In the genomic region with DNA sequence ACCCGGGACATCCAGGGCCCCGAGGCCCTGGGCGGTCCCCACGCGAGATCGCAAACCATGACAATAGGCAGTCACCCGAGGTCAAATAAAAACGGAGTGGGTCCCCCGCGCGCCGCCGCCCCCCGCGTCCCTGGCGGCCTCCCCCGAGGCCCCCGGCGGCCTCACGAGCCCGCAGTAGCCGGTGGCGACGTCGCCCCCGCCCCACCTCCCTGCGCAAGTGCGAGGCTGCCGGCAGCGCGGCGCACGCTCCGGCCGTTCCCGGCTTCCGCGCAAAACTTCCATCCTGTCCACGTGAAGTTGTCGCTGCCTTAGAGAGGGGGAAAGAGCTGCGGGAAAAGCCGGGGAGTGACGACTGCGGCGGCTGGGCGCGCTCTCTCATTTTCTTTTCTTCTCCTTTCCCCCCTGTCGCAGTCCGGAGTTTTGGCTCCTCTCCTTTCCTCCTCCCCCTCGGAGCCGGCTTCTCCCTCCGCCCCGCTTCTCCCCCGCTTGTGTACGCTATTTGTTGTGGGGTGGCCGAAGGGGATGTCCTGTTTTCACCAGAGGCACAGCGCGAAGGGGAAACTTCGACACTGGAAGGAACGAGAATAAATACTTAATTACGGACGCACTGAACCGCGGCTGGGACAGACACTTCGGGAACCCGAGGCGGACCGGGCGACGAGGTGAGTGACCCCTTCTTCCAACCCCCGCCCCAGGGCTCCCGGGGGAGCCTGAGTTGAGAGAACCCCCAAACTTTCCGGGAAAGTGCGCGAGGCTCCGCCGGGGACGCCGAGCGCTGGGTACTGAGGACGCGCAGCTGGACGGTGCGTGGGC, we compare ENCODE assay signal across 8 cellular contexts. TPM values are rescaled to one million over a fixed set of nuclear protein-coding genes. Genes with fewer than 3 reads are reported as not detected.
A peak's percentile ranks its signal among the peaks of the same experiment; 100 is the strongest.
DNase-seq lines count a peak whose midpoint lies in the region; FAIRE-seq and TF ChIP-seq lines count a peak whose summit lies in the region.

A gene with protein sequence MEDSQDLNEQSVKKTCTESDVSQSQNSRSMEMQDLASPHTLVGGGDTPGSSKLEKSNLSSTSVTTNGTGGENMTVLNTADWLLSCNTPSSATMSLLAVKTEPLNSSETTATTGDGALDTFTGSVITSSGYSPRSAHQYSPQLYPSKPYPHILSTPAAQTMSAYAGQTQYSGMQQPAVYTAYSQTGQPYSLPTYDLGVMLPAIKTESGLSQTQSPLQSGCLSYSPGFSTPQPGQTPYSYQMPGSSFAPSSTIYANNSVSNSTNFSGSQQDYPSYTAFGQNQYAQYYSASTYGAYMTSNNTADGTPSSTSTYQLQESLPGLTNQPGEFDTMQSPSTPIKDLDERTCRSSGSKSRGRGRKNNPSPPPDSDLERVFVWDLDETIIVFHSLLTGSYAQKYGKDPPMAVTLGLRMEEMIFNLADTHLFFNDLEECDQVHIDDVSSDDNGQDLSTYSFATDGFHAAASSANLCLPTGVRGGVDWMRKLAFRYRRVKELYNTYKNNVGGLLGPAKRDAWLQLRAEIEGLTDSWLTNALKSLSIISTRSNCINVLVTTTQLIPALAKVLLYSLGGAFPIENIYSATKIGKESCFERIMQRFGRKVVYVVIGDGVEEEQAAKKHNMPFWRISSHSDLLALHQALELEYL (plus strand): TSS at position 270 of the 813 bp plus-strand sequence. CDS start 33,424 bp downstream, outside the sequence.

- H3K27me3 Mint-ChIP-seq in brain: peaks cover 50% of the 10 kb centered on the region

- H3K27ac ChIP-seq in keratinocyte (ENCODE audit: control insufficient read depth, insufficient read depth, low read length) (no peak within 1 kb of the TSS), stomach smooth muscle (ENCODE audit: low read length) (no peak within 1 kb of the TSS)

- TF ChIP-seq CTCF in brain (conservative IDR thresholded peaks at IDR 0.05) (peak in 1 of 2 experiments; percentile 17), keratinocyte (optimal IDR thresholded peaks at IDR 0.05 in 1 of 3, IDR thresholded peaks at IDR 0.05 in 1 of 3, conservative IDR thresholded peaks at IDR 0.05 in 1 of 3; ENCODE audit: extremely low read depth in 1 of 3, insufficient read depth in 2 of 3, low read length in 3 of 3) (peak in 1 of 3 experiments; percentile 5)

- peak within 1 kb of the TSS; percentile 60 for H3K4me2 ChIP-seq in keratinocyte (ENCODE audit: control insufficient read depth, extremely low read depth, insufficient read depth, low read depth, low read length)

- no peaks in the 10 kb centered on the region for H3K79me2 ChIP-seq in keratinocyte (ENCODE audit: control insufficient read depth, insufficient read depth, low read length)

- no peaks in the 10 kb centered on the region for H4K20me1 ChIP-seq in keratinocyte (ENCODE audit: control insufficient read depth, extremely low read depth, insufficient read depth, low read length)

- peaks cover 0 to 3% (median 0%) of the 10 kb centered on the region in 5 experiments for H3K9me3 Mint-ChIP-seq in brain

- no peaks in the 10 kb centered on the region for H3K9me1 ChIP-seq in keratinocyte (ENCODE audit: control insufficient read depth, extremely low read depth, insufficient read depth, low read length)

- no peak for FAIRE-seq in keratinocyte (lab: Jason Lieb, UNC)

- no peaks in the 10 kb centered on the region for H3K36me3 Mint-ChIP-seq in brain

- DNase-seq in stimulated activated CD4-positive, alpha-beta T cell treated with anti-CD3 and anti-CD28 coated beads, Interleukin-15, amount 100 ng/mL, for 24 hours: peak; percentile 3
- DNase-seq in stimulated activated CD4-positive, alpha-beta T cell treated with anti-CD3 and anti-CD28 coated beads, Interleukin-4, amount 100 ng/mL, for 1 hour: no peak
- DNase-seq in keratinocyte (ENCODE audit: low read depth, low spot score): no peak
- no peak for DNase-seq in NK-92 treated with Interleukin-12 subunit alpha and Interleukin-12 subunit beta, amount 100 ng/mL, for 24 hours (lab: John Stamatoyannopoulos, UW)
- DNase-seq in 8988T: no peak
- DNase-seq in activated CD4-positive, alpha-beta T cell treated with anti-CD3 and anti-CD28 coated beads, Interleukin-2, amount 50 U/mL, for 1 hour: no peak

- dilution Hi-C loops in keratinocyte (cut with MboI; ENCODE audit: extremely low pct_ligation_motif_present, low sequenced_read_pairs): no loop called here

- H3K9ac ChIP-seq in keratinocyte (ENCODE audit: control insufficient read depth, extremely low read depth, insufficient read depth, low read length) (no peak within 1 kb of the TSS), stomach smooth muscle (ENCODE audit: low read length in 2 of 2) (peak within 1 kb of the TSS in 1 of 2 donors; percentile 22)

- H3K27me3 ChIP-seq in keratinocyte (ENCODE audit: control insufficient read depth, extremely low read depth, insufficient read depth, low read length): peaks cover 55% of the 10 kb centered on the region
- H3K27me3 ChIP-seq in stomach smooth muscle (ENCODE audit: control insufficient read depth in 1 of 2, insufficient read depth in 2 of 2, low read length in 2 of 2): peaks cover 19 to 43% of the 10 kb centered on the region in 2 donors

- H3K4me1 ChIP-seq in keratinocyte (ENCODE audit: control insufficient read depth, extremely low read depth, insufficient read depth, low read length) (peaks cover 8% of the 10 kb centered on the region), stomach smooth muscle (ENCODE audit: control insufficient read depth, insufficient read depth, low read length) (peaks cover 10% of the 10 kb centered on the region)

- H3K9me3 ChIP-seq in keratinocyte (ENCODE audit: control insufficient read depth, low read depth, low read length) (no peaks in the 10 kb centered on the region), stomach smooth muscle (ENCODE audit: control insufficient read depth in 2 of 2, low read length in 2 of 2) (no peaks in the 10 kb centered on the region)

- H3K36me3 ChIP-seq in keratinocyte (ENCODE audit: control insufficient read depth in 2 of 2, extremely low read depth in 1 of 2, insufficient read depth in 2 of 2, low read length in 2 of 2) (no peaks in the 10 kb centered on the region), stomach smooth muscle (ENCODE audit: control insufficient read depth in 2 of 2, insufficient read depth in 2 of 2, low read length in 2 of 2) (no peaks in the 10 kb centered on the region)

- H3K27ac Mint-ChIP-seq in brain: peak within 1 kb of the TSS in 4 of 5 experiments; percentile 88 to 97 (median 94)

- peak within 1 kb of the TSS; percentile 87 to 95 (median 92) for H3K4me3 Mint-ChIP-seq in brain

- H2AFZ ChIP-seq in keratinocyte (ENCODE audit: control insufficient read depth, low read length): no peak within 1 kb of the TSS

- H3K4me3 ChIP-seq in keratinocyte (ENCODE audit: control insufficient read depth in 2 of 3, extremely low read depth in 1 of 3, insufficient read depth in 2 of 3, low read depth in 1 of 3, low read length in 3 of 3): peak within 1 kb of the TSS in 2 of 3 experiments; percentile 12 to 35
- peak within 1 kb of the TSS; percentile 72 to 73 for H3K4me3 ChIP-seq in stomach smooth muscle (ENCODE audit: low read length in 2 of 2)

- peaks cover 46% of the 10 kb centered on the region for H3K4me1 Mint-ChIP-seq in brain

RNA-seq across cellular contexts. Expression of the gene that starts here (rescaled TPM):
- polyA plus RNA-seq in brain (ENCODE audit: insufficient read depth, low read depth, low replicate concordance) (13.5 TPM), keratinocyte (0.01 to 0.05 TPM in 2 of 3 replicates, not detected in the other)
- polyA plus RNA-seq in keratinocyte (2011; ENCODE audit: low read depth): not detected
- 0.04 and 0.10 TPM in 2 replicates for polyA plus RNA-seq in keratinocyte (2011; cell fraction: cytosol; rRNA removed)
- 0.11 and 0.39 TPM in 2 replicates for polyA plus RNA-seq in keratinocyte (2011; cell fraction: nucleus; rRNA removed)
- 0.05 TPM in 1 of 2 replicates, not detected in the other for polyA plus RNA-seq in keratinocyte (2012; ENCODE audit: low replicate concordance)
- 0.10 TPM in 1 of 3 replicates, not detected in the others for polyA minus RNA-seq in keratinocyte
- 2.3 TPM for polyA minus RNA-seq in keratinocyte (2011; cell fraction: cytosol; rRNA and poly(A)+ RNA removed)
- 0.42 and 0.47 TPM in 2 replicates for polyA minus RNA-seq in keratinocyte (2011; cell fraction: nucleus; rRNA and poly(A)+ RNA removed)

Comparison
In these comparisons a context has a peak if more than half of its experiments do, and no peak if none do; other contexts are left out.
1. RNA of the gene that starts here (polyA plus RNA-seq): 13.5 TPM in brain (single experiment); 0.01 to 0.39 TPM in keratinocyte; every median in the first group is over 10 times any median in the second.